Comparison of ENCODE assay signal across 1 cellular context in the genomic region with DNA sequence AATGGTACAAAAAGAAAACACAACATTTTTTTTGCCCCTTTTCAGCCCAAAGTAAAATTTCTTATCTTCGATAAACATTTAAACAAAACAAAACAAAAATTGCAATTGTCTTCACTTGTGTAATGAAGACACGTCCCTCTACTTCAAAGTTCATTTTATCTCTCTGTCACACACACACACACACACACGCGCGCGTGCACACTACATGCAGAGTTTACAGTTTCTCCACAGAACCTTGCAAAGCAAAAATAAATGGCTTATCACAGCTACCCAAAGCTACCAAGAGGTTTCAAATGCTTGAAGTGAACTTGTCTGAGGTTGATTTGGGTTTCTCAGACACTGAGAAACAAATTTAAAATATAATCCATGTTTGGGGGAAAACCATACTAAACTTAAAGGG.
TF ChIP-seq lines count a peak whose summit lies in the region.

No MANE protein-coding gene starts in this region.

TF ChIP-seq in GM23338, 12 proteins besides CTCF, POLR2A, EP300 and RAD21 (continued from another document):
- TF ChIP-seq, protein P1, sequence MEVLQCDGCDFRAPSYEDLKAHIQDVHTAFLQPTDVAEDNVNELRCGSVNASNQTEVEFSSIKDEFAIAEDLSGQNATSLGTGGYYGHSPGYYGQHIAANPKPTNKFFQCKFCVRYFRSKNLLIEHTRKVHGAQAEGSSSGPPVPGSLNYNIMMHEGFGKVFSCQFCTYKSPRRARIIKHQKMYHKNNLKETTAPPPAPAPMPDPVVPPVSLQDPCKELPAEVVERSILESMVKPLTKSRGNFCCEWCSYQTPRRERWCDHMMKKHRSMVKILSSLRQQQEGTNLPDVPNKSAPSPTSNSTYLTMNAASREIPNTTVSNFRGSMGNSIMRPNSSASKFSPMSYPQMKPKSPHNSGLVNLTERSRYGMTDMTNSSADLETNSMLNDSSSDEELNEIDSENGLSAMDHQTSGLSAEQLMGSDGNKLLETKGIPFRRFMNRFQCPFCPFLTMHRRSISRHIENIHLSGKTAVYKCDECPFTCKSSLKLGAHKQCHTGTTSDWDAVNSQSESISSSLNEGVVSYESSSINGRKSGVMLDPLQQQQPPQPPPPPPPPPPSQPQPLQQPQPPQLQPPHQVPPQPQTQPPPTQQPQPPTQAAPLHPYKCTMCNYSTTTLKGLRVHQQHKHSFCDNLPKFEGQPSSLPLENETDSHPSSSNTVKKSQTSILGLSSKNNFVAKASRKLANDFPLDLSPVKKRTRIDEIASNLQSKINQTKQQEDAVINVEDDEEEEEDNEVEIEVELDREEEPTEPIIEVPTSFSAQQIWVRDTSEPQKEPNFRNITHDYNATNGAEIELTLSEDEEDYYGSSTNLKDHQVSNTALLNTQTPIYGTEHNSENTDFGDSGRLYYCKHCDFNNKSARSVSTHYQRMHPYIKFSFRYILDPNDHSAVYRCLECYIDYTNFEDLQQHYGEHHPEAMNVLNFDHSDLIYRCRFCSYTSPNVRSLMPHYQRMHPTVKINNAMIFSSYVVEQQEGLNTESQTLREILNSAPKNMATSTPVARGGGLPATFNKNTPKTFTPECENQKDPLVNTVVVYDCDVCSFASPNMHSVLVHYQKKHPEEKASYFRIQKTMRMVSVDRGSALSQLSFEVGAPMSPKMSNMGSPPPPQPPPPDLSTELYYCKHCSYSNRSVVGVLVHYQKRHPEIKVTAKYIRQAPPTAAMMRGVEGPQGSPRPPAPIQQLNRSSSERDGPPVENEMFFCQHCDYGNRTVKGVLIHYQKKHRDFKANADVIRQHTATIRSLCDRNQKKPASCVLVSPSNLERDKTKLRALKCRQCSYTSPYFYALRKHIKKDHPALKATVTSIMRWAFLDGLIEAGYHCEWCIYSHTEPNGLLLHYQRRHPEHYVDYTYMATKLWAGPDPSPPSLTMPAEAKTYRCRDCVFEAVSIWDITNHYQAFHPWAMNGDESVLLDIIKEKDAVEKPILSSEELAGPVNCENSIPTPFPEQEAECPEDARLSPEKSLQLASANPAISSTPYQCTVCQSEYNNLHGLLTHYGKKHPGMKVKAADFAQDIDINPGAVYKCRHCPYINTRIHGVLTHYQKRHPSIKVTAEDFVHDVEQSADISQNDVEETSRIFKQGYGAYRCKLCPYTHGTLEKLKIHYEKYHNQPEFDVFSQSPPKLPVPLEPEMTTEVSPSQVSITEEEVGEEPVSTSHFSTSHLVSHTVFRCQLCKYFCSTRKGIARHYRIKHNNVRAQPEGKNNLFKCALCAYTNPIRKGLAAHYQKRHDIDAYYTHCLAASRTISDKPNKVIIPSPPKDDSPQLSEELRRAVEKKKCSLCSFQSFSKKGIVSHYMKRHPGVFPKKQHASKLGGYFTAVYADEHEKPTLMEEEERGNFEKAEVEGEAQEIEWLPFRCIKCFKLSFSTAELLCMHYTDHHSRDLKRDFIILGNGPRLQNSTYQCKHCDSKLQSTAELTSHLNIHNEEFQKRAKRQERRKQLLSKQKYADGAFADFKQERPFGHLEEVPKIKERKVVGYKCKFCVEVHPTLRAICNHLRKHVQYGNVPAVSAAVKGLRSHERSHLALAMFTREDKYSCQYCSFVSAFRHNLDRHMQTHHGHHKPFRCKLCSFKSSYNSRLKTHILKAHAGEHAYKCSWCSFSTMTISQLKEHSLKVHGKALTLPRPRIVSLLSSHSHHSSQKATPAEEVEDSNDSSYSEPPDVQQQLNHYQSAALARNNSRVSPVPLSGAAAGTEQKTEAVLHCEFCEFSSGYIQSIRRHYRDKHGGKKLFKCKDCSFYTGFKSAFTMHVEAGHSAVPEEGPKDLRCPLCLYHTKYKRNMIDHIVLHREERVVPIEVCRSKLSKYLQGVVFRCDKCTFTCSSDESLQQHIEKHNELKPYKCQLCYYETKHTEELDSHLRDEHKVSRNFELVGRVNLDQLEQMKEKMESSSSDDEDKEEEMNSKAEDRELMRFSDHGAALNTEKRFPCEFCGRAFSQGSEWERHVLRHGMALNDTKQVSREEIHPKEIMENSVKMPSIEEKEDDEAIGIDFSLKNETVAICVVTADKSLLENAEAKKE (CRISPR knock-in tag; IDR thresholded peaks at IDR 0.05), result no peak
- TF ChIP-seq EZH2phosphoT487 (IDR thresholded peaks at IDR 0.05; ENCODE audit: unreplicated experiment), result no peak
- TF ChIP-seq POLR2AphosphoS5 (IDR thresholded peaks at IDR 0.05; ENCODE audit: low read depth), result no peak
- no peak for TF ChIP-seq EZH2 (IDR thresholded peaks at IDR 0.05; ENCODE audit: low read depth, unreplicated experiment)
- no peak for TF ChIP-seq JUNB (IDR thresholded peaks at IDR 0.05; ENCODE audit: unreplicated experiment)
- TF ChIP-seq CREB1 (CRISPR knock-in tag; IDR thresholded peaks at IDR 0.05; ENCODE audit: low read depth), result no peak
- no peak for TF ChIP-seq ZNF114 (CRISPR knock-in tag; IDR thresholded peaks at IDR 0.05)
- TF ChIP-seq NANOG (IDR thresholded peaks at IDR 0.05; ENCODE audit: borderline replicate concordance), result no peak
- TF ChIP-seq, protein P2, sequence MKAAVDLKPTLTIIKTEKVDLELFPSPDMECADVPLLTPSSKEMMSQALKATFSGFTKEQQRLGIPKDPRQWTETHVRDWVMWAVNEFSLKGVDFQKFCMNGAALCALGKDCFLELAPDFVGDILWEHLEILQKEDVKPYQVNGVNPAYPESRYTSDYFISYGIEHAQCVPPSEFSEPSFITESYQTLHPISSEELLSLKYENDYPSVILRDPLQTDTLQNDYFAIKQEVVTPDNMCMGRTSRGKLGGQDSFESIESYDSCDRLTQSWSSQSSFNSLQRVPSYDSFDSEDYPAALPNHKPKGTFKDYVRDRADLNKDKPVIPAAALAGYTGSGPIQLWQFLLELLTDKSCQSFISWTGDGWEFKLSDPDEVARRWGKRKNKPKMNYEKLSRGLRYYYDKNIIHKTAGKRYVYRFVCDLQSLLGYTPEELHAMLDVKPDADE (IDR thresholded peaks at IDR 0.05), result no peak
- no peak for TF ChIP-seq ZNF331 (CRISPR knock-in tag; IDR thresholded peaks at IDR 0.05; ENCODE audit: low read depth)
TF ChIP-seq in GM23338: peak in this region for 0.
